20 cellular contexts compared by ENCODE assay signal in the genomic region with DNA sequence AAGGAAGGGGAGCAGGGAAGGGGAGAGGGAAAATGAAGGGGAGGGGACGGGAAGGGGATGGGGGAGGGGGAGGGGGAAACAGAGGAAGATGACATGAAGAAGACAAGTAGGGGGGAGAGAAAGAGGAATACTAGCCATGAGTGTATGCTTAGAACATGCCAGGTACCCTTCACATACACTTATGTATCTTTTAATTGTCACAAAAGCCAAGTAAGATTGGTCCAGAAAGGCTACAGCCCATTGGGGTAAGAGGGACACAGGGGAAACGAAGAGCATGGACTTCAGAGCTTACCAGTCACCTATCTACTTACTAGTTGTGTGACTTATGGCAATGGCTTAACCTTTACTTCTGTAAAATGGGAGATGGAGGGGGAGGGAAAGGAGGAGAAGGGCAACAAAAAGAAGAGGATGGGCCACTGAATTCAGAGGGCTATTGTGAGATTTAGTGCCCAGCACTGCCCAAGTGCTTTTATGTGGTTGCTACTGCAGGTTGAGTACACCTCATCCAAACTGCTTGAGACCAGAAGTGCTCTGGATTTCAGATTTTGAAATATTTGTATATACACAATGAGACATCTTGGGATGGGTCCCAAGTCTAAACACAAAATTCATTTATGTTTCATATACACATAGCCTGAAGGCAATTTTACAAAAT.
"Had no signal": no experiment of that assay in that cellular context is flagged by ENCODE, and none has a peak within 500 bp of the region (broad histone marks: within the 10 kb centered on the region; RNA-seq: fewer than 3 reads in every experiment).

No MANE protein-coding gene starts in this region.

- H3K36me3 ChIP-seq: right atrium auricular region, suprapubic skin had no signal

- ATAC-seq: activated CD4-positive, CD25-positive, alpha-beta regulatory T cell treated with anti-CD3 and anti-CD28 coated beads, Interleukin-2, amount 50 U/mL, for 24 hours; activated T-cell treated with anti-CD3 and anti-CD28 coated beads, Interleukin-2, amount 50 U/mL, for 4 hours had no signal

- H3K4me3 ChIP-seq: right atrium auricular region, skin epidermis, suprapubic skin had no signal

- H3K27ac ChIP-seq: brain microvascular endothelial cell, right atrium auricular region, skin epidermis, suprapubic skin had no signal

- H3K4me3 Mint-ChIP-seq: activated T-cell treated with anti-CD3 and anti-CD28 coated beads, Interleukin-2, amount 50 U/mL, for 4 hours; nephron progenitor cell had no signal

- H3K9me3 Mint-ChIP-seq: activated T-cell treated with anti-CD3 and anti-CD28 coated beads, Interleukin-2, amount 50 U/mL, for 4 hours had no signal

- H3K27me3 ChIP-seq: brain microvascular endothelial cell, right atrium auricular region, suprapubic skin had no signal

- H3K27ac Mint-ChIP-seq: nephron progenitor cell had no signal

- H3K4me1 Mint-ChIP-seq: nephron progenitor cell had no signal

- H3K9me3 ChIP-seq: right atrium auricular region, suprapubic skin had no signal

- DNase-seq: activated CD4-positive, alpha-beta T cell treated with anti-CD3 and anti-CD28 coated beads, Interleukin-2, amount 50 U/mL, for 4 hours; activated gamma-delta T cell; activated T-cell treated with anti-CD3 and anti-CD28 coated beads, Interleukin-2, amount 50 U/mL, for 4 hours; anterior cingulate cortex; brain microvascular endothelial cell; cortex of kidney; effector CD8-positive, alpha-beta T cell; foreskin melanocyte; kidney glomerular epithelial cell; nephron progenitor cell; occipital lobe; stimulated activated CD4-positive, alpha-beta T cell treated with anti-CD3 and anti-CD28 coated beads, Interleukin-4, amount 100 ng/mL, for 24 hours; stimulated activated naive CD4-positive, alpha-beta T cell treated with Interleukin-2 at 50 U/mL for 16 hours; T-helper 9 cell; trophoblast cell had no signal

- H3K27me3 Mint-ChIP-seq: progenitor cell of endocrine pancreas had no signal

- H3K4me1 ChIP-seq: right atrium auricular region, suprapubic skin had no signal
